8 cellular contexts compared by ENCODE assay signal in the genomic region with DNA sequence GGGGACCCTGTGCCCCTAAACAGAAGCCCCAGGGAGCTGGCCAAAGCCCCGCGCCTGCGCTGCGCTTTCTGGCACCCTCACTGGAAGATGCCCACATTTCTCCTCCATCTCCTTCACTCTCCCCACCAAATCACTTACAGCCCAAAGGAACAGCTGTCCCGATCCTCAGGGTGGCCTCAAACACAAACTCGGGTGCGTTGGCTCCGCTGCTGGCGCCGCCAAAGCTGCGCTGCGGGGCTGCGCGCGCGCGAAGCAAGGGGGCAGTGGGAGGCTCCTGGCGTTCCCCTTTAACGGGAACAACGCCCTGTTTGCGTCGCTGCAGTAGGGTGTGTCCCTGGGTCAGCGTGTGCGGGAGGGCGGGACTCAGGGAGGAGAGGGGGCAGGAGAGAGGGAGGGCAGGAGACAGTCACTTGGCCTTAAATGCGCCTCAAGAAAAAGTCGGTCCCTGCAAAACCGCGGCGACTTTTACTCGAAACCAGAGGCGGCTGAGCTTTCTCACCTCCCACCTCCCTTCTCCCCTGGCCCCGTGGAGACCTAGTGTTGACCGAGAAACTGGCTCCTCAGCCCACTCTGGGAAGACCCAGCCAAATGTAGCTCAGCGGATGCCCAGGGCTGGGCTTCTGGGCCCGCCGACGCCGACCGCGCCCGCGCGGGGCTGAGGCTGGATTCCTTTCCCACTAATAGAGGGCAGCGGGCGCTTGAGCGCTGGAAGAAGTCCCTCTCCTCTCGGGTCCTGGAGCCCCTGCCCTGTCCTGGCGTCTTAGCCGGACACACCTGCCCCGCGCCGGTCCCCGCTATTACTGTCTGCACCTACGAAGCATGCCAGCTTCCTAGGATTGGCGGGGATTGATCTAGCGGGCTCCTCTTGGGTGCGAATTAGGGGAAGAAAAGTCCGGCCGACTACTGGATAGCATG. TPM values are rescaled to one million over a fixed set of nuclear protein-coding genes. Genes with fewer than 3 reads are reported as not detected.
DNase-seq lines count a peak whose midpoint lies in the region; ATAC-seq and TF ChIP-seq lines count a peak whose summit lies in the region.

No MANE protein-coding gene starts in this region.

- intact Hi-C loops in tibial artery (cut with DNase I; ENCODE audit: low total_unique reads) = loop anchor here (5.0 kb wide), 1 partner anchor 735 kb away; a partner anchor contains a TSS

- DNase-seq in GM23338 (ENCODE audit: low spot score) (peak; percentile 69), RWPE2 (ENCODE audit: low spot score) (no peak), epithelial cell of proximal tubule (ENCODE audit: low read depth) (no peak), medulla oblongata (ENCODE audit: extremely low spot score) (peak; percentile 95), tibial artery (peak; percentile 93 to 97), SKM-1 (lab: John Stamatoyannopoulos, UW; ENCODE audit: unreplicated experiment) (no peak)
- no peak for DNase-seq in activated CD4-positive, CD25-positive, alpha-beta regulatory T cell (lab: John Stamatoyannopoulos, UW)

- H3K9me3 Mint-ChIP-seq in GM23338 = no peaks in the 10 kb centered on the region

- no peaks in the 10 kb centered on the region for H4K20me1 ChIP-seq in GM23338 (replicated peaks; ENCODE audit: insufficient read depth)

- H3K27ac Mint-ChIP-seq in GM23338 = no peak overlapping the region

- H3K27ac ChIP-seq in GM23338 (ENCODE audit: low read depth) (no peak overlapping the region), RWPE2 (ENCODE audit: poor library complexity, severe bottlenecking) (no peak overlapping the region), tibial artery (peak overlapping the region; percentile 98 to 99)

- peak overlapping the region; percentile 99 for H2AFZ ChIP-seq in GM23338

- peaks cover 8% of the 10 kb centered on the region; the same call in 1 of the 2 replicates for H3F3A ChIP-seq in GM23338 (replicated peaks; ENCODE audit: low read depth)

- H3K4me3 ChIP-seq in GM23338 (peak overlapping the region; percentile 76), RWPE2 (ENCODE audit: severe bottlenecking) (peak overlapping the region; percentile 21), epithelial cell of proximal tubule (ENCODE audit: low read depth, low read length) (peak overlapping the region; percentile 78), tibial artery (peak overlapping the region; percentile 74 to 88)

- no peak for TF ChIP-seq CTCF in GM23338 (conservative IDR thresholded peaks at IDR 0.05; ENCODE audit: low read depth in 2 of 2)
- no peak for TF ChIP-seq CTCF in RWPE2 (IDR thresholded peaks at IDR 0.05; ENCODE audit: poor library complexity, severe bottlenecking)
- TF ChIP-seq CTCF in epithelial cell of proximal tubule (conservative IDR thresholded peaks at IDR 0.05; ENCODE audit: low read depth, low read length) = no peak
- no peak for TF ChIP-seq CTCF in tibial artery (IDR thresholded peaks at IDR 0.05)

- ATAC-seq in GM23338 (peak; percentile 54), RWPE2 (ENCODE audit: low read depth) (peak; percentile 54), HG03571 (IDR thresholded peaks at IDR 0.05; ENCODE audit: unreplicated experiment) (no peak)

- H3K36me3 Mint-ChIP-seq in GM23338 (ENCODE audit: low read depth) = no peaks in the 10 kb centered on the region

- H3K9me3 ChIP-seq in RWPE2 (ENCODE audit: severe bottlenecking) (no peaks in the 10 kb centered on the region), tibial artery (no peaks in the 10 kb centered on the region)

- H3K4me3 Mint-ChIP-seq in GM23338 = peak overlapping the region; percentile 86

- H3K9me2 ChIP-seq in GM23338 (ENCODE audit: insufficient read depth) = no peaks in the 10 kb centered on the region

- peak overlapping the region; percentile 80 for H3K4me2 ChIP-seq in GM23338

- H3K27me3 Mint-ChIP-seq in GM23338 (ENCODE audit: insufficient read depth, low read depth, poor library complexity) = peaks cover 76% of the 10 kb centered on the region

- peaks cover 19% of the 10 kb centered on the region; the same call in 2 of the 3 replicates for H3K4me1 Mint-ChIP-seq in GM23338

- peaks cover 83% of the 10 kb centered on the region for H3K27me3 ChIP-seq in GM23338 (ENCODE audit: insufficient read depth)
- peaks cover 59% of the 10 kb centered on the region for H3K27me3 ChIP-seq in RWPE2 (ENCODE audit: insufficient read depth, poor library complexity, severe bottlenecking)
- H3K27me3 ChIP-seq in tibial artery = no peaks in the 10 kb centered on the region

- peaks cover 16% of the 10 kb centered on the region; the same call in 1 of the 2 replicates for H3K4me1 ChIP-seq in GM23338 (ENCODE audit: insufficient read depth)
- no peaks in the 10 kb centered on the region for H3K4me1 ChIP-seq in RWPE2 (ENCODE audit: insufficient read depth, poor library complexity, severe bottlenecking)
- peaks cover 0 to 36% (median 29%) of the 10 kb centered on the region in 4 donors for H3K4me1 ChIP-seq in tibial artery

- no peaks in the 10 kb centered on the region for H3K36me3 ChIP-seq in GM23338 (ENCODE audit: insufficient read depth)
- no peaks in the 10 kb centered on the region for H3K36me3 ChIP-seq in RWPE2 (ENCODE audit: low read depth)
- peaks cover 15 to 20% (median 15%) of the 10 kb centered on the region in 3 donors for H3K36me3 ChIP-seq in tibial artery

- H3K79me2 ChIP-seq in GM23338 (replicated peaks; ENCODE audit: insufficient read depth) = no peaks in the 10 kb centered on the region

TF ChIP-seq in GM23338, 12 proteins besides CTCF, POLR2A, EP300 and RAD21 (continues in another document):
- 0 out of 2 replicates have a peak, but pooled peaks have one; percentile 27 for TF ChIP-seq CREB1 (CRISPR knock-in tag; IDR thresholded peaks at IDR 0.05; ENCODE audit: low read depth)
- no peak for TF ChIP-seq POLR2AphosphoS5 (IDR thresholded peaks at IDR 0.05; ENCODE audit: low read depth)
- no peak for TF ChIP-seq EZH2phosphoT487 (IDR thresholded peaks at IDR 0.05; ENCODE audit: unreplicated experiment)
- TF ChIP-seq EZH2 (IDR thresholded peaks at IDR 0.05; ENCODE audit: low read depth, unreplicated experiment) = peak; percentile 82
- TF ChIP-seq, protein P1, sequence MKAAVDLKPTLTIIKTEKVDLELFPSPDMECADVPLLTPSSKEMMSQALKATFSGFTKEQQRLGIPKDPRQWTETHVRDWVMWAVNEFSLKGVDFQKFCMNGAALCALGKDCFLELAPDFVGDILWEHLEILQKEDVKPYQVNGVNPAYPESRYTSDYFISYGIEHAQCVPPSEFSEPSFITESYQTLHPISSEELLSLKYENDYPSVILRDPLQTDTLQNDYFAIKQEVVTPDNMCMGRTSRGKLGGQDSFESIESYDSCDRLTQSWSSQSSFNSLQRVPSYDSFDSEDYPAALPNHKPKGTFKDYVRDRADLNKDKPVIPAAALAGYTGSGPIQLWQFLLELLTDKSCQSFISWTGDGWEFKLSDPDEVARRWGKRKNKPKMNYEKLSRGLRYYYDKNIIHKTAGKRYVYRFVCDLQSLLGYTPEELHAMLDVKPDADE (IDR thresholded peaks at IDR 0.05) = no peak
- TF ChIP-seq ZNF114 (CRISPR knock-in tag; IDR thresholded peaks at IDR 0.05) = no peak
- no peak for TF ChIP-seq JUNB (IDR thresholded peaks at IDR 0.05; ENCODE audit: unreplicated experiment)
- TF ChIP-seq, protein P2, sequence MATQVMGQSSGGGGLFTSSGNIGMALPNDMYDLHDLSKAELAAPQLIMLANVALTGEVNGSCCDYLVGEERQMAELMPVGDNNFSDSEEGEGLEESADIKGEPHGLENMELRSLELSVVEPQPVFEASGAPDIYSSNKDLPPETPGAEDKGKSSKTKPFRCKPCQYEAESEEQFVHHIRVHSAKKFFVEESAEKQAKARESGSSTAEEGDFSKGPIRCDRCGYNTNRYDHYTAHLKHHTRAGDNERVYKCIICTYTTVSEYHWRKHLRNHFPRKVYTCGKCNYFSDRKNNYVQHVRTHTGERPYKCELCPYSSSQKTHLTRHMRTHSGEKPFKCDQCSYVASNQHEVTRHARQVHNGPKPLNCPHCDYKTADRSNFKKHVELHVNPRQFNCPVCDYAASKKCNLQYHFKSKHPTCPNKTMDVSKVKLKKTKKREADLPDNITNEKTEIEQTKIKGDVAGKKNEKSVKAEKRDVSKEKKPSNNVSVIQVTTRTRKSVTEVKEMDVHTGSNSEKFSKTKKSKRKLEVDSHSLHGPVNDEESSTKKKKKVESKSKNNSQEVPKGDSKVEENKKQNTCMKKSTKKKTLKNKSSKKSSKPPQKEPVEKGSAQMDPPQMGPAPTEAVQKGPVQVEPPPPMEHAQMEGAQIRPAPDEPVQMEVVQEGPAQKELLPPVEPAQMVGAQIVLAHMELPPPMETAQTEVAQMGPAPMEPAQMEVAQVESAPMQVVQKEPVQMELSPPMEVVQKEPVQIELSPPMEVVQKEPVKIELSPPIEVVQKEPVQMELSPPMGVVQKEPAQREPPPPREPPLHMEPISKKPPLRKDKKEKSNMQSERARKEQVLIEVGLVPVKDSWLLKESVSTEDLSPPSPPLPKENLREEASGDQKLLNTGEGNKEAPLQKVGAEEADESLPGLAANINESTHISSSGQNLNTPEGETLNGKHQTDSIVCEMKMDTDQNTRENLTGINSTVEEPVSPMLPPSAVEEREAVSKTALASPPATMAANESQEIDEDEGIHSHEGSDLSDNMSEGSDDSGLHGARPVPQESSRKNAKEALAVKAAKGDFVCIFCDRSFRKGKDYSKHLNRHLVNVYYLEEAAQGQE (IDR thresholded peaks at IDR 0.05; ENCODE audit: unreplicated experiment) = no peak
- no peak for TF ChIP-seq STAT1 (IDR thresholded peaks at IDR 0.05; ENCODE audit: unreplicated experiment)

RNA-seq across cellular contexts. Expression of a gene that starts 2.6 kb away (rescaled TPM):
- 1.6 and 2.2 TPM in 2 replicates for total RNA-seq in GM23338 (2014; rRNA removed; shearing (Covaris generic))
- polyA plus RNA-seq in GM23338 (2016; fragmentation: Nextera tagmentation; extraction: Ambion mirVana) = 0.94 and 1.2 TPM in 2 replicates
- total RNA-seq in epithelial cell of proximal tubule = 8.6 and 12.7 TPM in 2 replicates

Comparison
In these comparisons a context has a peak if more than half of its experiments do, and no peak if none do; other contexts are left out.
1. DNase-seq: peak in GM23338 (single experiment), medulla oblongata (single experiment) and tibial artery (2 of 2); none in RWPE2 (single experiment), epithelial cell of proximal tubule (single experiment), activated CD4-positive, CD25-positive, alpha-beta regulatory T cell (0 of 4) and SKM-1 (single experiment).
2. H3K27ac ChIP-seq: peak in tibial artery (2 of 2); none in GM23338 (single experiment) and RWPE2 (single experiment).
3. H3K4me3 ChIP-seq: peak in every context shown above with its lines; median percentile 81 in tibial artery; 78 in epithelial cell of proximal tubule; 76 in GM23338; 21 in RWPE2.